Comparison of ENCODE assay signal across 26 cellular contexts in genomic region chr17:46120078-46120477, GRCh38.
DNase-seq lines count a peak whose midpoint lies in the region; ATAC-seq and TF ChIP-seq lines count a peak whose summit lies in the region.
"Had no signal": no experiment of that assay in that cellular context is flagged by ENCODE, and none has a peak within 500 bp of the region (broad histone marks: within the 10 kb centered on the region; RNA-seq: fewer than 3 reads in every experiment).

No MANE protein-coding gene starts in this region.

- no peaks in the 10 kb centered on the region for H3K36me3 ChIP-seq in colonic mucosa
- H3K36me3 ChIP-seq: gastroesophageal sphincter, tibial artery had no signal

- H3K27ac ChIP-seq in CD4-positive, alpha-beta T cell (ENCODE audit: low read depth, low read length) = no peak overlapping the region
- H3K27ac ChIP-seq in colonic mucosa = no peak overlapping the region
- H3K27ac ChIP-seq: HL-60, skin epidermis, tibial artery had no signal

- no peak for ATAC-seq in CD4-positive, alpha-beta T cell (ENCODE audit: poor library complexity)
- ATAC-seq in naive B cell (ENCODE audit: low read depth in 2 of 2) = no peak
- no peak for ATAC-seq in GM21825 (IDR thresholded peaks at IDR 0.05; ENCODE audit: unreplicated experiment)
- ATAC-seq: activated T-cell treated with anti-CD3 and anti-CD28 coated beads, Interleukin-2, amount 50 U/mL, for 4 hours; esophagus mucosa; gastroesophageal sphincter; HepG2 had no signal

- H3K4me3 Mint-ChIP-seq in CD4-positive, alpha-beta T cell = no peak overlapping the region
- H3K4me3 Mint-ChIP-seq in activated T-helper 1 cell treated with anti-CD3 and anti-CD28 coated beads, Interleukin-12 subunit alpha, Interleukin-12 subunit beta, Interleukin-2, Interleukin-4 antibody, amounts not matched to agents 30 ng/mL and 10 ng/mL and 1 ng/mL, durations not matched to agents 14 hours and 24 hours and 36 hours = no peak overlapping the region
- H3K4me3 Mint-ChIP-seq in naive B cell (no peak overlapping the region), CD14-positive monocyte (no peak overlapping the region)
- H3K4me3 Mint-ChIP-seq: activated B cell treated with CpG ODN at 0.5 μM for 24 hours; activated naive CD8-positive, alpha-beta T cell treated with anti-CD3 and anti-CD28 coated beads, Interleukin-2, amount 10 ng/mL, durations not matched to agents 7 days and 5 days; activated T-cell treated with anti-CD3 and anti-CD28 coated beads, Interleukin-2, amount 50 U/mL, for 4 hours had no signal

- DNase-seq in CD4-positive, alpha-beta T cell = no peak
- peak; percentile 65 for DNase-seq in GM12865 (ENCODE audit: low read depth)
- DNase-seq in activated T-helper 1 cell treated with anti-CD3 and anti-CD28 coated beads, Interleukin-12 subunit alpha, Interleukin-12 subunit beta, Interleukin-2, Interleukin-4 antibody, amounts not matched to agents 30 ng/mL and 10 ng/mL and 1 ng/mL, durations not matched to agents 14 hours and 24 hours and 36 hours (ENCODE audit: low spot score) = no peak
- DNase-seq in naive B cell = no peak
- DNase-seq in colonic mucosa = no peak
- DNase-seq in NCI-H1105 (lab: John Stamatoyannopoulos, UW) = no peak
- no peak for DNase-seq in CD14-positive monocyte (ENCODE audit: low spot score)
- DNase-seq: activated B cell treated with CpG ODN at 0.5 μM for 24 hours; activated naive CD8-positive, alpha-beta T cell treated with anti-CD3 and anti-CD28 coated beads, Interleukin-2, amount 10 ng/mL, durations not matched to agents 7 days and 5 days; activated T-cell treated with anti-CD3 and anti-CD28 coated beads, Interleukin-2, amount 50 U/mL, for 4 hours; DMS79 treated with DMSO at 0.1 percent for 48 hours; effector CD8-positive, alpha-beta T cell; NCI-H1417; NCI-H524 treated with DMSO at 0.1 percent for 48 hours; occipital lobe; stimulated activated CD4-positive, alpha-beta T cell treated with anti-CD3 and anti-CD28 coated beads, Interleukin-2, amount 100 ng/mL, for 24 hours; stimulated activated naive CD4-positive, alpha-beta T cell treated with Interleukin-2 at 50 U/mL for 16 hours; T1000; tibial artery had no signal

- peaks cover 90% of the 10 kb centered on the region for H3K4me1 Mint-ChIP-seq in CD4-positive, alpha-beta T cell (ENCODE audit: low read depth)
- peaks cover 66% of the 10 kb centered on the region for H3K4me1 Mint-ChIP-seq in activated T-helper 1 cell treated with anti-CD3 and anti-CD28 coated beads, Interleukin-12 subunit alpha, Interleukin-12 subunit beta, Interleukin-2, Interleukin-4 antibody, amounts not matched to agents 30 ng/mL and 10 ng/mL and 1 ng/mL, durations not matched to agents 14 hours and 24 hours and 36 hours (ENCODE audit: low read depth)
- peaks cover 60 to 75% (median 70%) of the 10 kb centered on the region in 3 donors for H3K4me1 Mint-ChIP-seq in naive B cell
- peaks cover 24% of the 10 kb centered on the region for H3K4me1 Mint-ChIP-seq in CD14-positive monocyte

- H3K36me3 Mint-ChIP-seq in CD4-positive, alpha-beta T cell (ENCODE audit: low read depth) = peaks cover 25% of the 10 kb centered on the region
- H3K36me3 Mint-ChIP-seq in activated T-helper 1 cell treated with anti-CD3 and anti-CD28 coated beads, Interleukin-12 subunit alpha, Interleukin-12 subunit beta, Interleukin-2, Interleukin-4 antibody, amounts not matched to agents 30 ng/mL and 10 ng/mL and 1 ng/mL, durations not matched to agents 14 hours and 24 hours and 36 hours (ENCODE audit: low read depth) = peaks cover 16% of the 10 kb centered on the region
- H3K36me3 Mint-ChIP-seq in naive B cell = no peaks in the 10 kb centered on the region
- H3K36me3 Mint-ChIP-seq in CD14-positive monocyte = peaks cover 2 to 13% of the 10 kb centered on the region in 2 donors

- TF ChIP-seq CTCF in CD4-positive, alpha-beta T cell (IDR thresholded peaks at IDR 0.05) = no peak
- TF ChIP-seq CTCF in GM12865 (IDR thresholded peaks at IDR 0.05; ENCODE audit: insufficient read depth, low read depth, low read length, missing control alignments) (no peak), colonic mucosa (IDR thresholded peaks at IDR 0.05) (no peak), CD14-positive monocyte (IDR thresholded peaks at IDR 0.05) (no peak)

- intact Hi-C loops in CD4-positive, alpha-beta T cell (cut with DNase I, micrococcal nuclease) = loop anchor here (5.0 to 10.0 kb wide), 2 partner anchors 37 to 55 kb away; no protein-coding TSS in a partner anchor
- intact Hi-C loops in activated T-helper 1 cell treated with anti-CD3 and anti-CD28 coated beads, Interleukin-12 subunit alpha, Interleukin-12 subunit beta, Interleukin-2, Interleukin-4 antibody, amounts not matched to agents 30 ng/mL and 10 ng/mL and 1 ng/mL, durations not matched to agents 14 hours and 24 hours and 36 hours (cut with micrococcal nuclease) = loop anchor here (5.0 kb wide), 1 partner anchor 33 kb away; no protein-coding TSS in a partner anchor
- intact Hi-C loops in colonic mucosa (cut with DNase I) = loop anchor here (10.0 kb wide), 1 partner anchor 65 kb away; no protein-coding TSS in a partner anchor
- intact Hi-C loops in CD14-positive monocyte (cut with micrococcal nuclease) = no loop called here

- H3K27me3 ChIP-seq in CD4-positive, alpha-beta T cell (ENCODE audit: control insufficient read depth, insufficient read depth, low read length) = no peaks in the 10 kb centered on the region
- no peaks in the 10 kb centered on the region for H3K27me3 ChIP-seq in colonic mucosa
- H3K27me3 ChIP-seq: gastroesophageal sphincter, tibial artery had no signal

- no peak overlapping the region for H3K9ac ChIP-seq in colonic mucosa (ENCODE audit: low read depth in 2 of 2, low read length in 2 of 2)

- H3K4me1 ChIP-seq in colonic mucosa = peaks cover 3% of the 10 kb centered on the region

- no peaks in the 10 kb centered on the region for H3K9me3 ChIP-seq in CD4-positive, alpha-beta T cell (ENCODE audit: control insufficient read depth, low read length)
- H3K9me3 ChIP-seq in colonic mucosa = no peaks in the 10 kb centered on the region
- H3K9me3 ChIP-seq: gastroesophageal sphincter, tibial artery had no signal

- POLR2A ChIA-PET in CD4-positive, alpha-beta T cell (lab: Charles Lee) = interaction anchor here (1.0 kb wide), 1 partner anchor 73 kb away, joined by 6 read pairs; the partner anchor contains the start of gene KANSL1

- no peak overlapping the region for H3K4me3 ChIP-seq in GM12865 (ENCODE audit: low read depth, low read length)
- H3K4me3 ChIP-seq in colonic mucosa = no peak overlapping the region
- H3K4me3 ChIP-seq: gastroesophageal sphincter, lung, skin epidermis, tibial artery had no signal

- no peaks in the 10 kb centered on the region for H3K9me3 Mint-ChIP-seq in CD4-positive, alpha-beta T cell
- H3K9me3 Mint-ChIP-seq in activated T-helper 1 cell treated with anti-CD3 and anti-CD28 coated beads, Interleukin-12 subunit alpha, Interleukin-12 subunit beta, Interleukin-2, Interleukin-4 antibody, amounts not matched to agents 30 ng/mL and 10 ng/mL and 1 ng/mL, durations not matched to agents 14 hours and 24 hours and 36 hours = no peaks in the 10 kb centered on the region
- H3K9me3 Mint-ChIP-seq in naive B cell = peaks cover 0 to 3% (median 0%) of the 10 kb centered on the region in 7 donors
- H3K9me3 Mint-ChIP-seq in CD14-positive monocyte = no peaks in the 10 kb centered on the region
- H3K9me3 Mint-ChIP-seq: activated B cell treated with CpG ODN at 0.5 μM for 24 hours; activated naive CD8-positive, alpha-beta T cell treated with anti-CD3 and anti-CD28 coated beads, Interleukin-2, amount 10 ng/mL, durations not matched to agents 7 days and 5 days; activated T-cell treated with anti-CD3 and anti-CD28 coated beads, Interleukin-2, amount 50 U/mL, for 4 hours had no signal

- no peaks in the 10 kb centered on the region for H3K27me3 Mint-ChIP-seq in CD4-positive, alpha-beta T cell
- no peaks in the 10 kb centered on the region for H3K27me3 Mint-ChIP-seq in activated T-helper 1 cell treated with anti-CD3 and anti-CD28 coated beads, Interleukin-12 subunit alpha, Interleukin-12 subunit beta, Interleukin-2, Interleukin-4 antibody, amounts not matched to agents 30 ng/mL and 10 ng/mL and 1 ng/mL, durations not matched to agents 14 hours and 24 hours and 36 hours (ENCODE audit: insufficient read depth)
- H3K27me3 Mint-ChIP-seq in naive B cell (no peaks in the 10 kb centered on the region), CD14-positive monocyte (ENCODE audit: low read depth in 3 of 3) (no peaks in the 10 kb centered on the region)
- H3K27me3 Mint-ChIP-seq: activated B cell treated with CpG ODN at 0.5 μM for 24 hours; activated naive CD8-positive, alpha-beta T cell treated with anti-CD3 and anti-CD28 coated beads, Interleukin-2, amount 10 ng/mL, durations not matched to agents 7 days and 5 days had no signal

- CTCF ChIA-PET in CD4-positive, alpha-beta T cell (lab: Charles Lee) = interaction anchor here (0.8 to 2.8 kb wide), 8 partner anchors 11 to 76 kb away, joined by 3 to 15 read pairs (median 5); partner anchors contain the start of gene KANSL1

- H3K27ac Mint-ChIP-seq in CD4-positive, alpha-beta T cell = peak overlapping the region; percentile 74
- H3K27ac Mint-ChIP-seq in activated T-helper 1 cell treated with anti-CD3 and anti-CD28 coated beads, Interleukin-12 subunit alpha, Interleukin-12 subunit beta, Interleukin-2, Interleukin-4 antibody, amounts not matched to agents 30 ng/mL and 10 ng/mL and 1 ng/mL, durations not matched to agents 14 hours and 24 hours and 36 hours = peak overlapping the region; percentile 53
- H3K27ac Mint-ChIP-seq in naive B cell = peak overlapping the region in 4 of 6 donors; percentile 1 to 86 (median 40)
- peak overlapping the region in 3 of 7 donors; percentile 17 to 73 (median 35) for H3K27ac Mint-ChIP-seq in CD14-positive monocyte
- H3K27ac Mint-ChIP-seq: activated B cell treated with CpG ODN at 0.5 μM for 24 hours had no signal

Comparison
In these comparisons a context has a peak if more than half of its experiments do, and no peak if none do; other contexts are left out.
1. intact Hi-C loops: an anchor here in CD4-positive, alpha-beta T cell (5.0 to 10.0 kb wide), activated T-helper 1 cell treated with anti-CD3 and anti-CD28 coated beads, Interleukin-12 subunit alpha, Interleukin-12 subunit beta, Interleukin-2, Interleukin-4 antibody, amounts not matched to agents 30 ng/mL and 10 ng/mL and 1 ng/mL, durations not matched to agents 14 hours and 24 hours and 36 hours (5.0 kb wide) and colonic mucosa (10.0 kb wide); none called in CD14-positive monocyte.